ENCODE assay signal across 30 cellular contexts in genomic region chr4:100483796-100484195, GRCh38. TPM values are rescaled to one million over a fixed set of nuclear protein-coding genes. Genes with fewer than 3 reads are reported as not detected.
"Had no signal": no experiment of that assay in that cellular context is flagged by ENCODE, and none has a peak within 500 bp of the region (broad histone marks: within the 10 kb centered on the region; RNA-seq: fewer than 3 reads in every experiment).

No MANE protein-coding gene starts in this region.

- DNase-seq: effector CD4-positive, alpha-beta T cell; endodermal cell; foreskin melanocyte; glutamatergic neuron; heart right ventricle; hippocampal formation; islet precursor cell; kidney glomerular epithelial cell; left colon; left ventricle myocardium superior; lower lobe of right lung; natural killer cell; occipital lobe; ovary; posterior cingulate gyrus; psoas muscle; right cardiac atrium; sigmoid colon; stimulated activated CD4-positive, alpha-beta T cell treated with anti-CD3 and anti-CD28 coated beads, Interleukin-2, amount 100 ng/mL, for 24 hours; stimulated activated CD4-positive, alpha-beta T cell treated with anti-CD3 and anti-CD28 coated beads, Interleukin-4, amount 100 ng/mL, for 24 hours; stimulated activated naive CD4-positive, alpha-beta T cell treated with Interleukin-2 at 50 U/mL for 16 hours; stomach; testis; tibial artery had no signal

- H3K9me3 ChIP-seq: heart right ventricle, lower lobe of right lung, ovary, psoas muscle, sigmoid colon, stomach, testis, tibial artery had no signal

- H3K4me1 ChIP-seq: lower lobe of right lung, psoas muscle, sigmoid colon, stomach, testis, tibial artery had no signal

- H3K36me3 ChIP-seq: lower lobe of right lung, ovary, sigmoid colon, stomach, tibial artery had no signal

- H3K4me3 ChIP-seq: dorsolateral prefrontal cortex, heart right ventricle, lower lobe of right lung, ovary, psoas muscle, sigmoid colon, stomach, testis, tibial artery had no signal

- ATAC-seq: esophagus mucosa; heart right ventricle; left colon; left ventricle myocardium superior; lower lobe of right lung; natural killer cell; psoas muscle; right cardiac atrium; stimulated activated effector memory CD8-positive, alpha-beta T cell treated with anti-CD3 and anti-CD28 coated beads, Interleukin-12 subunit alpha, Interleukin-12 subunit beta, amount 100 ng/mL, for 72 hours had no signal

- H3K27me3 ChIP-seq: dorsolateral prefrontal cortex, heart right ventricle, ovary, sigmoid colon, stomach, testis, tibial artery had no signal

- H3K27ac ChIP-seq: epithelial cell of prostate, heart right ventricle, lower lobe of right lung, ovary, psoas muscle, sigmoid colon, stomach, testis, tibial artery had no signal

RNA-seq across cellular contexts. Expression of gene EMCN, which starts 34.0 kb away (rescaled TPM):
- total RNA-seq: endodermal cell, fibroblast of lung, myocyte, natural killer cell had no signal
